In the genomic region with DNA sequence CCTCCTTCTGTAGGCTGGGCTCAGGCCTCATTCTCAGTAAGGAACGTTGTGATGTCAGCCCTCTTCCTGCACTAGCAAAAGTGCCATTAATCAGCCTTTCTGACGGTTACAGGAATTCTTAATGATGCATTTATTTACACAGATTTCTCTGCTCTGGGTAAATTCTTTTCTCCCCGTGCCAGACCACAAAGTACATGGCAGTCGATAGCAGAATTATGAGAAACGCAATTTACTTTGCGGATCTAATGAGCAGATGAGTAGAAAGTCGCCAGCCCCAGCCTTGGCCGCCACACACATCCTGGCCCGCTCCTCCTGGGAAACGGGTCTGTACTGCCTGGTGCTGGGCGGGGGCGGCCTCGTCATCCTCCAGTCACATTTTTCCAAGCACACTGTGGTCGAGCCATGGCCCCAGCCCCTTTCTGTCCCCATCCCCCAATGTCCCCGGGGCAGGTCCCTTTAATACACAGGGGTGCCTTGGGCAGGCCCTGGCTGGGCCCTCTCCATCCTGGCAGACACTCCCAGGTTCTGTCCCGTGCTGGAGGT, we compare ENCODE assay signal across 12 cellular contexts. TPM values are rescaled to one million over a fixed set of nuclear protein-coding genes. Genes with fewer than 3 reads are reported as not detected.
DNase-seq lines count a peak whose midpoint lies in the region; TF ChIP-seq lines count a peak whose summit lies in the region.
"Had no signal": no experiment of that assay in that cellular context is flagged by ENCODE, and none has a peak within 500 bp of the region (broad histone marks: within the 10 kb centered on the region; RNA-seq: fewer than 3 reads in every experiment).

No MANE protein-coding gene starts in this region.

- H4K20me1 ChIP-seq in osteoblast (ENCODE audit: insufficient read depth, low read length) = no peaks in the 10 kb centered on the region

- H3K4me3 ChIP-seq in cardiac fibroblast (replicated peaks in 1 of 2; ENCODE audit: low read depth in 2 of 2, low read length in 2 of 2) (no peak overlapping the region), osteoblast (ENCODE audit: insufficient read depth, low read length) (peak overlapping the region; percentile 31)
- H3K4me3 ChIP-seq: gastrocnemius medialis had no signal

- no peaks in the 10 kb centered on the region for H3K36me3 ChIP-seq in osteoblast (ENCODE audit: insufficient read depth, low read length)
- H3K36me3 ChIP-seq: gastrocnemius medialis had no signal

- peaks cover 14% of the 10 kb centered on the region for H3K4me1 ChIP-seq in osteoblast (ENCODE audit: insufficient read depth, low read length)
- H3K4me1 ChIP-seq: gastrocnemius medialis, parathyroid adenoma had no signal

- H3K9me3 ChIP-seq in osteoblast (ENCODE audit: low read depth, low read length) = no peaks in the 10 kb centered on the region
- H3K9me3 ChIP-seq: gastrocnemius medialis had no signal

- no peaks in the 10 kb centered on the region for H3K79me2 ChIP-seq in osteoblast (ENCODE audit: insufficient read depth, low read length)
- H3K79me2 ChIP-seq: parathyroid adenoma had no signal

- H3K27ac ChIP-seq in osteoblast (ENCODE audit: low read depth, low read length) = peak overlapping the region; percentile 19
- H3K27ac ChIP-seq: gastrocnemius medialis, parathyroid adenoma had no signal

- DNase-seq in DMS79 (lab: John Stamatoyannopoulos, UW) (peak; percentile 52), M059J (ENCODE audit: low read depth) (peak; percentile 81), cardiac fibroblast (ENCODE audit: low read depth in 2 of 2) (peak; percentile 47 to 74), osteoblast (ENCODE audit: insufficient read length, low spot score, missing footprints) (peak; percentile 98), cortex of kidney (lab: John Stamatoyannopoulos, UW) (no peak), T-helper 9 cell (no peak), NCI-H82 treated with DMSO at 0.1 percent for 48 hours (lab: John Stamatoyannopoulos, UW; ENCODE audit: unreplicated experiment) (no peak)
- DNase-seq: activated T-cell treated with anti-CD3 and anti-CD28 coated beads, Interleukin-2, amount 50 U/mL, for 72 hours; cerebellar nuclear complex; gastrocnemius medialis; stimulated activated CD4-positive, alpha-beta T cell treated with anti-CD3 and anti-CD28 coated beads, Interleukin-2, amount 100 ng/mL, for 48 hours had no signal

- peak overlapping the region; percentile 37 for H3K4me2 ChIP-seq in osteoblast (ENCODE audit: insufficient read depth, low read length)

- no peak for TF ChIP-seq CTCF in cardiac fibroblast (IDR thresholded peaks at IDR 0.05; ENCODE audit: low read depth, low read length)
- no peak for TF ChIP-seq CTCF in osteoblast (IDR thresholded peaks at IDR 0.05; ENCODE audit: extremely low read depth, low read depth, low read length)

- H3K27me3 ChIP-seq in osteoblast (ENCODE audit: insufficient read depth, low read length) = peaks cover 7% of the 10 kb centered on the region

- H2AFZ ChIP-seq in osteoblast (ENCODE audit: low read length) = no peak overlapping the region
- H2AFZ ChIP-seq: parathyroid adenoma had no signal

RNA-seq across cellular contexts. Expression of a gene that starts 25.9 kb away (rescaled TPM):
- total RNA-seq in M059J (2014; rRNA removed; shearing (Covaris generic)) = 10.8 and 18.6 TPM in 2 replicates
- 7.7 and 11.2 TPM in 2 replicates for total RNA-seq in osteoblast

RNA-seq across cellular contexts. Expression of a gene that starts 26.0 kb away (rescaled TPM):
- total RNA-seq in M059J (2014; rRNA removed; shearing (Covaris generic)) = 2.2 and 4.8 TPM in 2 replicates
- 6.2 and 7.4 TPM in 2 replicates for total RNA-seq in osteoblast

Comparison
In these comparisons a context has a peak if more than half of its experiments do, and no peak if none do; other contexts are left out.
1. DNase-seq: peak in DMS79 (single experiment), M059J (single experiment), cardiac fibroblast (2 of 2) and osteoblast (single experiment); none in cortex of kidney (single experiment), T-helper 9 cell (single experiment) and NCI-H82 treated with DMSO at 0.1 percent for 48 hours (single experiment).